ENCODE assay signal across 11 cellular contexts in the genomic region with DNA sequence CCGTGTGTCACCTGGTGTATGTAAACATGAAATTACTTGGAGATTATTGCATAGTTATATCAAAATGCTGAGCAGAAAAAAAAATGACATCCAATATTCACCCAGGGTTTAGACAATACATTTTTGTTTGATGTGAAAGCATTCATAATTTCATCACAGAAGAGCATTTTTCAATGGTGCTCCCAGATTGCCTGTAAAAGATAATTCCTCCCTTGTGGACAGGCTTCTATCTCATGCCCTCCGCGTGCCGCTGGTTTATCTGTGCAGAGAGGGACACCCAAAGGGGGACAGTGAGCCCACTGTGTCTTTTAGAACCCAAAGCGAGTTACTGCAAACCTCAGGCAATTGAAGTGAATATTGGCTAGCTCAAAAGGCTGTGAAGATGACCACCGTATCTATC.
"Had no signal": no experiment of that assay in that cellular context is flagged by ENCODE, and none has a peak within 500 bp of the region (broad histone marks: within the 10 kb centered on the region; RNA-seq: fewer than 3 reads in every experiment).

No MANE protein-coding gene starts in this region.

- H3K27me3 ChIP-seq: upper lobe of left lung had no signal

- H3K27me3 Mint-ChIP-seq: activated B cell treated with CpG ODN at 0.5 μM for 24 hours; activated CD4-positive, alpha-beta T cell treated with anti-CD3 and anti-CD28 coated beads, Interleukin-2, amount 10 ng/mL, durations not matched to agents 24 days and 14 days had no signal

- ATAC-seq: stimulated activated effector memory CD8-positive, alpha-beta T cell treated with anti-CD3 and anti-CD28 coated beads, Interleukin-12 subunit alpha, Interleukin-12 subunit beta, amount 100 ng/mL, for 72 hours had no signal

- H3K9me3 Mint-ChIP-seq: activated B cell treated with CpG ODN at 0.5 μM for 24 hours; activated CD4-positive, alpha-beta T cell treated with anti-CD3 and anti-CD28 coated beads, Interleukin-2, amount 10 ng/mL, durations not matched to agents 24 days and 14 days; activated T-helper 2 cell treated with anti-CD3 and anti-CD28 coated beads, Interferon-gamma antibody, Interleukin-2, Interleukin-4, amounts not matched to agents 10 μg/mL and 5 μg/mL and 100 μg/mL, durations not matched to agents 14 hours and 24 hours and 36 hours; stimulated activated effector memory CD8-positive, alpha-beta T cell treated with anti-CD3 and anti-CD28 coated beads, Interleukin-12 subunit alpha, Interleukin-12 subunit beta, amount 100 ng/mL, for 72 hours; T-helper 1 cell treated with Interleukin-12 subunit alpha and Interleukin-12 subunit beta and Interleukin-4 antibody, amounts not matched to agents 30 μg/mL and 1 μg/mL, for 36 hours had no signal

- H3K36me3 Mint-ChIP-seq: brain; stimulated activated effector memory CD8-positive, alpha-beta T cell treated with anti-CD3 and anti-CD28 coated beads, Interleukin-12 subunit alpha, Interleukin-12 subunit beta, amount 100 ng/mL, for 72 hours had no signal

- H3K36me3 ChIP-seq: upper lobe of left lung had no signal

- H3K9me3 ChIP-seq: upper lobe of left lung had no signal

- H3K4me3 Mint-ChIP-seq: activated B cell treated with CpG ODN at 0.5 μM for 24 hours; activated CD4-positive, alpha-beta T cell treated with anti-CD3 and anti-CD28 coated beads, Interleukin-2, amount 10 ng/mL, durations not matched to agents 24 days and 14 days; brain; nephron progenitor cell; stimulated activated effector memory CD8-positive, alpha-beta T cell treated with anti-CD3 and anti-CD28 coated beads, Interleukin-12 subunit alpha, Interleukin-12 subunit beta, amount 100 ng/mL, for 72 hours; T-helper 1 cell treated with Interleukin-12 subunit alpha and Interleukin-12 subunit beta and Interleukin-4 antibody, amounts not matched to agents 30 μg/mL and 1 μg/mL, for 36 hours had no signal

- DNase-seq: activated B cell treated with CpG ODN at 0.5 μM for 24 hours; activated CD4-positive, alpha-beta T cell treated with anti-CD3 and anti-CD28 coated beads, Interleukin-2, amount 10 ng/mL, durations not matched to agents 24 days and 14 days; activated naive CD4-positive, alpha-beta T cell treated with anti-CD3 and anti-CD28 coated beads, Interleukin-2, amount 50 U/mL, for 16 hours; hippocampal formation; nephron progenitor cell; small intestine; upper lobe of left lung had no signal

- H3K4me3 ChIP-seq: upper lobe of left lung had no signal

- H3K27ac ChIP-seq: upper lobe of left lung had no signal

- H3K27ac Mint-ChIP-seq: activated B cell treated with CpG ODN at 0.5 μM for 24 hours; activated CD4-positive, alpha-beta T cell treated with anti-CD3 and anti-CD28 coated beads, Interleukin-2, amount 10 ng/mL, durations not matched to agents 24 days and 14 days; activated T-helper 2 cell treated with anti-CD3 and anti-CD28 coated beads, Interferon-gamma antibody, Interleukin-2, Interleukin-4, amounts not matched to agents 10 μg/mL and 5 μg/mL and 100 μg/mL, durations not matched to agents 14 hours and 24 hours and 36 hours; nephron progenitor cell; stimulated activated effector memory CD8-positive, alpha-beta T cell treated with anti-CD3 and anti-CD28 coated beads, Interleukin-12 subunit alpha, Interleukin-12 subunit beta, amount 100 ng/mL, for 72 hours; T-helper 1 cell treated with Interleukin-12 subunit alpha and Interleukin-12 subunit beta and Interleukin-4 antibody, amounts not matched to agents 30 μg/mL and 1 μg/mL, for 36 hours had no signal
